Comparison of ENCODE assay signal across 8 cellular contexts in genomic region chr1:86704972-86705632, GRCh38. TPM values are rescaled to one million over a fixed set of nuclear protein-coding genes. Genes with fewer than 3 reads are reported as not detected.
DNase-seq lines count a peak whose midpoint lies in the region; ATAC-seq, FAIRE-seq and TF ChIP-seq lines count a peak whose summit lies in the region.

No MANE protein-coding gene starts in this region.

- no peaks in the 10 kb centered on the region for H3K27me3 ChIP-seq in PC-3 (ENCODE audit: low read length)

- H3K4me1 ChIP-seq in PC-3 (ENCODE audit: insufficient read depth, low read length), result peaks cover 23% of the 10 kb centered on the region

- H3K4me1 Mint-ChIP-seq in activated naive CD8-positive, alpha-beta T cell (ENCODE audit: low read depth), result peaks cover 57% of the 10 kb centered on the region
- peaks cover 4% of the 10 kb centered on the region for H3K4me1 Mint-ChIP-seq in glutamatergic neuron (ENCODE audit: low read depth, unreplicated experiment)

- peak overlapping the region; percentile 84 for H3K9ac ChIP-seq in PC-3 (ENCODE audit: low read length)

- H2AFZ ChIP-seq in PC-3 (ENCODE audit: low read length), result peak overlapping the region; percentile 92

- intact Hi-C loops in PC-3 (cut with micrococcal nuclease), result loop anchor here (10.0 kb wide), 2 partner anchors 80 to 210 kb away; partner anchors contain the start of genes HS2ST1 and SELENOF

- H3K36me3 Mint-ChIP-seq in activated naive CD8-positive, alpha-beta T cell, result peaks cover 5% of the 10 kb centered on the region
- H3K36me3 Mint-ChIP-seq in glutamatergic neuron (ENCODE audit: unreplicated experiment), result no peaks in the 10 kb centered on the region

- CTCF ChIA-PET in PC-3 (lab: Charles Lee), result interaction anchor here (0.6 to 2.8 kb wide), 8 partner anchors 9 to 1201 kb away, joined by 3 to 34 read pairs (median 4); partner anchors contain the start of genes HS2ST1 and SELENOF

- TF ChIP-seq CTCF in PC-3 (conservative IDR thresholded peaks at IDR 0.05; ENCODE audit: low read depth, low read length) (no peak), glutamatergic neuron (IDR thresholded peaks at IDR 0.05; ENCODE audit: partially characterized antibody, unreplicated experiment) (no peak)

- peak overlapping the region; percentile 98 for H3K4me3 Mint-ChIP-seq in activated naive CD8-positive, alpha-beta T cell
- peak overlapping the region; percentile 99 for H3K4me3 Mint-ChIP-seq in glutamatergic neuron (ENCODE audit: unreplicated experiment)

- H3K4me3 ChIP-seq in PC-3 (ENCODE audit: low read length), result peak overlapping the region; percentile 92

- H3K27ac ChIP-seq in PC-3 (ENCODE audit: low read length), result peak overlapping the region; percentile 78

- peaks cover 3% of the 10 kb centered on the region; the same call in 1 of the 2 replicates for H3K36me3 ChIP-seq in PC-3 (ENCODE audit: low read depth, low read length)

- peak overlapping the region; percentile 97 for H3K27ac Mint-ChIP-seq in activated naive CD8-positive, alpha-beta T cell
- H3K27ac Mint-ChIP-seq in glutamatergic neuron (ENCODE audit: unreplicated experiment), result peak overlapping the region; percentile 97

- H3K9me3 ChIP-seq in PC-3 (ENCODE audit: low read length), result no peaks in the 10 kb centered on the region

- POLR2A ChIA-PET in PC-3 (lab: Charles Lee; ENCODE audit: unreplicated experiment), result no interaction called here

- DNase-seq in DMS 273 treated with DMSO at 0.1 percent for 48 hours (lab: John Stamatoyannopoulos, UW), result peak; percentile 8
- peak; percentile 56 for DNase-seq in PC-3
- peak; percentile 76 for DNase-seq in glutamatergic neuron
- DNase-seq in nucleus accumbens (lab: John Stamatoyannopoulos, UW), result peak in 46 of 56 donors; percentile 13 to 80 (median 58)
- DNase-seq in urothelium cell line (ENCODE audit: low spot score), result peak; percentile 55

- peaks cover 22% of the 10 kb centered on the region for H4K20me1 ChIP-seq in PC-3 (ENCODE audit: low read length)

- ATAC-seq in GM19463 (IDR thresholded peaks at IDR 0.05; ENCODE audit: unreplicated experiment) (peak; percentile 25), HG03521 (IDR thresholded peaks at IDR 0.05; ENCODE audit: unreplicated experiment) (peak; percentile 21), PC-3 (peak; percentile 47)

- peak overlapping the region; percentile 90 for H3K4me2 ChIP-seq in PC-3 (ENCODE audit: low read length)

- no peak for FAIRE-seq in urothelium cell line (lab: Jason Lieb, UNC)

- no peaks in the 10 kb centered on the region for H3K9me2 ChIP-seq in PC-3 (replicated peaks; ENCODE audit: low read length)

- H3K27me3 Mint-ChIP-seq in activated naive CD8-positive, alpha-beta T cell, result no peaks in the 10 kb centered on the region
- peaks cover 14% of the 10 kb centered on the region for H3K27me3 Mint-ChIP-seq in glutamatergic neuron (ENCODE audit: unreplicated experiment)

- no peaks in the 10 kb centered on the region for H3F3A ChIP-seq in PC-3 (ENCODE audit: low read length, unreplicated experiment)

- H3K79me2 ChIP-seq in PC-3 (ENCODE audit: low read length), result peaks cover 52% of the 10 kb centered on the region

- H3K9me3 Mint-ChIP-seq in activated naive CD8-positive, alpha-beta T cell (ENCODE audit: low read depth), result no peaks in the 10 kb centered on the region
- peaks cover 12% of the 10 kb centered on the region for H3K9me3 Mint-ChIP-seq in glutamatergic neuron (ENCODE audit: unreplicated experiment)

- BruUV-seq in PC-3 (replicated peaks; lab: Mats Ljungman, UMichigan), result no TSS peak

RNA-seq across cellular contexts. Expression of gene SH3GLB1, which starts 0.7 kb away (rescaled TPM):
- total RNA-seq in PC-3 (2014; rRNA removed), result 23.3 and 25.0 TPM in 2 replicates
- total RNA-seq in glutamatergic neuron (ENCODE audit: unreplicated experiment), result 113 TPM

Comparison
In these comparisons a context has a peak if more than half of its experiments do, and no peak if none do; other contexts are left out.
1. Peak in every context shown above with its lines: DNase-seq, ATAC-seq, H3K4me3 ChIP-seq and H3K27ac ChIP-seq.
2. DNase-seq: peak in every context shown above with its lines; median percentile 76 in glutamatergic neuron; 58 in nucleus accumbens; 56 in PC-3; 55 in urothelium cell line; 8 in DMS 273 treated with DMSO at 0.1 percent for 48 hours.